23 cellular contexts compared by ENCODE assay signal in the genomic region with DNA sequence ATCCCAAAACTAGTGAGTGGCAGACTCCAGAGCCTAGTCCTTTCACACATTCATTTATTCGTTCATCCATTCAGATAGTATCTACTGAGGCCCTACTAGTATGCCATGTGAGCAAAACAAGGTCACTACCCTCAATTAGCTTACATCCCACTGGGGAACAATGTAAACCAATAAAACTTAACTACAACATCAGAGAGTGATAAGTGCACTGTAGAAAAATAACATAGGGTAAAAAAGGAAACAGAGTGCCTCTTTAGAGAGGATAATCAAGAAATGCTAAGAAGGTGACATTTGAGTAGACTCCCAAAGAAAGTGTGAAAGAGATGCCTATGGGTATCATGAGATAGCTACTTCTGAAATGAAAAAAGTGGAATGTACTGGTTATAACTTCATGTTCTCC.
"Had no signal": no experiment of that assay in that cellular context is flagged by ENCODE, and none has a peak within 500 bp of the region (broad histone marks: within the 10 kb centered on the region; RNA-seq: fewer than 3 reads in every experiment).

No MANE protein-coding gene starts in this region.

- H3K4me3 ChIP-seq: colonic mucosa, esophagus muscularis mucosa, gastrocnemius medialis, heart right ventricle, left lung, lower lobe of right lung, mucosa of descending colon had no signal

- DNase-seq: colonic mucosa; cortex of kidney; effector CD8-positive, alpha-beta T cell; effector memory CD8-positive, alpha-beta T cell; endodermal cell; foreskin fibroblast; foreskin melanocyte; gastrocnemius medialis; glutamatergic neuron; head of caudate nucleus; heart right ventricle; hippocampal formation; left cardiac atrium; left lung; left ventricle myocardium superior; lower lobe of right lung; mesenchymal stem cell; mucosa of descending colon; naive B cell; naive thymus-derived CD8-positive, alpha-beta T cell had no signal

- H3K4me1 ChIP-seq: colonic mucosa, esophagus muscularis mucosa, gastrocnemius medialis, left lung, lower lobe of right lung had no signal

- ATAC-seq: effector memory CD8-positive, alpha-beta T cell; gastrocnemius medialis; heart right ventricle; left cardiac atrium; left lung; left ventricle myocardium superior; lower lobe of right lung; mucosa of descending colon; naive thymus-derived CD8-positive, alpha-beta T cell had no signal

- H3K27ac ChIP-seq: colonic mucosa, esophagus muscularis mucosa, gastrocnemius medialis, heart right ventricle, left lung, lower lobe of right lung had no signal

- H3K27me3 ChIP-seq: colonic mucosa, esophagus muscularis mucosa, gastrocnemius medialis, heart right ventricle, left lung had no signal

- H3K4me3 Mint-ChIP-seq: dendritic cell treated with granulocyte-macrophage colony-stimulating factor and Interleukin-4, amounts not matched to agents 40 ng/mL and 50 ng/mL, for 4 days; effector memory CD8-positive, alpha-beta T cell; endodermal cell; mesothelial cell of epicardium; naive thymus-derived CD8-positive, alpha-beta T cell had no signal

- H3K9me3 ChIP-seq: colonic mucosa had no signal

- H3K27ac Mint-ChIP-seq: dendritic cell treated with granulocyte-macrophage colony-stimulating factor and Interleukin-4, amounts not matched to agents 40 ng/mL and 50 ng/mL, for 4 days; effector memory CD8-positive, alpha-beta T cell; endodermal cell; mesothelial cell of epicardium had no signal

- H3K27me3 Mint-ChIP-seq: dendritic cell treated with granulocyte-macrophage colony-stimulating factor and Interleukin-4, amounts not matched to agents 40 ng/mL and 50 ng/mL, for 4 days; effector memory CD8-positive, alpha-beta T cell; naive B cell; naive thymus-derived CD8-positive, alpha-beta T cell had no signal

- H3K36me3 ChIP-seq: colonic mucosa had no signal
